8 cellular contexts compared by ENCODE assay signal in genomic region chr16:1363501-1364041, GRCh38. TPM values are rescaled to one million over a fixed set of nuclear protein-coding genes. Genes with fewer than 3 reads are reported as not detected.
DNase-seq lines count a peak whose midpoint lies in the region; ATAC-seq and TF ChIP-seq lines count a peak whose summit lies in the region.

No MANE protein-coding gene starts in this region.

- H3K4me1 ChIP-seq in adrenal gland (replicated peaks in 1 of 2) (peaks cover 13 to 14% of the 10 kb centered on the region in 2 donors), hepatocyte (ENCODE audit: insufficient read depth) (no peaks in the 10 kb centered on the region)

- H3K9me2 ChIP-seq in hepatocyte (replicated peaks; ENCODE audit: insufficient read depth), result no peaks in the 10 kb centered on the region

- TF ChIP-seq POLR2A in adrenal gland (IDR thresholded peaks at IDR 0.05), result no peak
- no peak for TF ChIP-seq POLR2A in lower leg skin (IDR thresholded peaks at IDR 0.05)

- DNase-seq in COR-L47 (lab: John Stamatoyannopoulos, UW) (peak; percentile 57), T follicular helper cell (ENCODE audit: low read depth) (peak; percentile 56), adrenal gland (peak; percentile 71 to 85 (median 81)), hepatocyte (ENCODE audit: low spot score) (peak; percentile 75), lower leg skin (ENCODE audit: low spot score in 2 of 2) (no peak)
- peak; percentile 70 for DNase-seq in stimulated activated CD4-positive, alpha-beta T cell treated with anti-CD3 and anti-CD28 coated beads, Interleukin-1b, Interleukin-23, amount 100 ng/mL, for 48 hours

- peaks cover 12% of the 10 kb centered on the region for H4K20me1 ChIP-seq in hepatocyte (ENCODE audit: insufficient read depth, poor library complexity, severe bottlenecking)

- TF ChIP-seq CTCF in adrenal gland (IDR thresholded peaks at IDR 0.05), result peak; percentile 67 to 83 (median 74)
- TF ChIP-seq CTCF in hepatocyte (IDR thresholded peaks at IDR 0.05; ENCODE audit: poor library complexity), result peak; percentile 63
- no peak for TF ChIP-seq CTCF in lower leg skin (IDR thresholded peaks at IDR 0.05)

- H3K9me3 ChIP-seq in adrenal gland (replicated peaks in 1 of 3), result no peaks in the 10 kb centered on the region
- H3K9me3 ChIP-seq in hepatocyte (ENCODE audit: low read depth), result no peaks in the 10 kb centered on the region

- ATAC-seq in HG03342 (IDR thresholded peaks at IDR 0.05; ENCODE audit: unreplicated experiment) (peak; percentile 51), GM19455 (IDR thresholded peaks at IDR 0.05; ENCODE audit: unreplicated experiment) (no peak)

- H3K4me2 ChIP-seq in hepatocyte, result no peak overlapping the region

- H3K27me3 ChIP-seq in adrenal gland (no peaks in the 10 kb centered on the region), hepatocyte (no peaks in the 10 kb centered on the region)

- H3K79me2 ChIP-seq in hepatocyte, result peaks cover 28% of the 10 kb centered on the region

- intact Hi-C loops in adrenal gland (cut with DNase I) (loop anchor here in 1 of 2 donors (10.0 kb wide), 1 partner anchor 51 kb away; the partner anchor contains the start of gene UNKL), lower leg skin (cut with DNase I; ENCODE audit: low total_unique reads) (no loop called here)

- H3K27ac ChIP-seq in adrenal gland (peak overlapping the region in 3 of 5 donors; percentile 18 to 82 (median 60)), hepatocyte (no peak overlapping the region)

- H3K36me3 ChIP-seq in adrenal gland (replicated peaks in 1 of 2), result peaks cover 0 to 67% of the 10 kb centered on the region in 2 donors
- H3K36me3 ChIP-seq in hepatocyte (replicated peaks; ENCODE audit: insufficient read depth, low read depth), result no peaks in the 10 kb centered on the region

- H2AFZ ChIP-seq in hepatocyte, result no peak overlapping the region

- WGBS in adrenal gland, 4 donors, result 32 to 63% (median 38%) methylated on average over 8 to 18 of the region's 18 CpGs
- WGBS in hepatocyte (ENCODE audit: low lambda C conversion rate, missing lambda C conversion rate), result 63% methylated on average over 18 of the region's 18 CpGs
- WGBS in lower leg skin, 2 donors, result 42 to 53% methylated on average over 14 to 18 of the region's 18 CpGs

- H3K4me3 ChIP-seq in adrenal gland, result no peak overlapping the region
- no peak overlapping the region for H3K4me3 ChIP-seq in hepatocyte
- no peak overlapping the region for H3K4me3 ChIP-seq in lower leg skin (ENCODE audit: low read depth, poor library complexity, severe bottlenecking)

RNA-seq across cellular contexts. Expression of gene GNPTG, which starts 11.8 kb away (rescaled TPM):
- total RNA-seq in adrenal gland (100 to 1,000 TPM; 213 to 332 (median 284) TPM), hepatocyte (70.1 and 76.6 TPM in 2 replicates), lower leg skin (10 to 100 TPM; 46.5 to 65.7 (median 60.0) TPM)
- polyA plus RNA-seq in adrenal gland (100 to 1,000 TPM in 2 of 3 donors, 10 to 100 TPM in 1; 95.9 to 659 (median 362) TPM), hepatocyte (133 and 161 TPM in 2 replicates)

RNA-seq across cellular contexts. Expression of gene TSR3, which starts 11.9 kb away (rescaled TPM):
- total RNA-seq in adrenal gland, result 100 to 1,000 TPM in 3 of 8 donors, 10 to 100 TPM in 5; 49.8 to 258 (median 76.1) TPM
- 10 to 100 TPM; 13.7 to 42.8 (median 39.2) TPM for polyA plus RNA-seq in adrenal gland
- total RNA-seq in hepatocyte, result 65.5 and 73.0 TPM in 2 replicates
- polyA plus RNA-seq in hepatocyte, result 137 and 138 TPM in 2 replicates
- total RNA-seq in lower leg skin, result 100 to 1,000 TPM in 1 of 4 donors, 10 to 100 TPM in 3; 76.8 to 106 (median 90.5) TPM

RNA-seq across cellular contexts. Expression of gene BAIAP3, which starts 30.1 kb away (rescaled TPM):
- total RNA-seq in adrenal gland, result 10 to 100 TPM in 4 of 8 donors, 1 to 10 TPM in 3, under 1 TPM in 1; 0.79 to 25.4 (median 14.9) TPM
- 100 to 1,000 TPM in 1 of 3 donors, 10 to 100 TPM in 2; 11.9 to 129 (median 20.7) TPM for polyA plus RNA-seq in adrenal gland
- 1.8 and 3.0 TPM in 2 replicates for total RNA-seq in hepatocyte
- 2.4 and 5.5 TPM in 2 replicates for polyA plus RNA-seq in hepatocyte
- 1 to 10 TPM; 1.5 to 5.4 (median 2.4) TPM for total RNA-seq in lower leg skin

RNA-seq across cellular contexts. Expression of gene UNKL, which starts 50.9 kb away (rescaled TPM):
- 100 to 1,000 TPM in 1 of 8 donors, 10 to 100 TPM in 7; 11.5 to 174 (median 39.0) TPM for total RNA-seq in adrenal gland
- polyA plus RNA-seq in adrenal gland, result 10 to 100 TPM; 10.1 to 27.9 (median 11.8) TPM
- 5.5 and 10.3 TPM in 2 replicates for total RNA-seq in hepatocyte
- 8.5 and 9.6 TPM in 2 replicates for polyA plus RNA-seq in hepatocyte
- 10 to 100 TPM; 25.7 to 63.4 (median 36.6) TPM for total RNA-seq in lower leg skin

RNA-seq across cellular contexts. Expression of gene UBE2I, which starts 54.1 kb away (rescaled TPM):
- total RNA-seq in adrenal gland, result 100 to 1,000 TPM in 4 of 8 donors, 10 to 100 TPM in 4; 54.6 to 142 (median 105) TPM
- 100 to 1,000 TPM in 1 of 3 donors, 10 to 100 TPM in 2; 61.9 to 203 (median 70.1) TPM for polyA plus RNA-seq in adrenal gland
- total RNA-seq in hepatocyte, result 76.0 and 78.8 TPM in 2 replicates
- 150 and 183 TPM in 2 replicates for polyA plus RNA-seq in hepatocyte
- 100 to 1,000 TPM in 1 of 4 donors, 10 to 100 TPM in 3; 42.1 to 138 (median 47.4) TPM for total RNA-seq in lower leg skin

Comparison
In these comparisons a context has a peak if more than half of its experiments do, and no peak if none do; other contexts are left out.
1. DNase-seq: peak in COR-L47 (single experiment), T follicular helper cell (single experiment), adrenal gland (7 of 7), hepatocyte (single experiment) and stimulated activated CD4-positive, alpha-beta T cell treated with anti-CD3 and anti-CD28 coated beads, Interleukin-1b, Interleukin-23, amount 100 ng/mL, for 48 hours (single experiment); none in lower leg skin (0 of 2).
2. CTCF ChIP-seq: peak in adrenal gland (6 of 6) and hepatocyte (single experiment); none in lower leg skin (0 of 3).